1 cellular context compared by ENCODE assay signal in the genomic region with DNA sequence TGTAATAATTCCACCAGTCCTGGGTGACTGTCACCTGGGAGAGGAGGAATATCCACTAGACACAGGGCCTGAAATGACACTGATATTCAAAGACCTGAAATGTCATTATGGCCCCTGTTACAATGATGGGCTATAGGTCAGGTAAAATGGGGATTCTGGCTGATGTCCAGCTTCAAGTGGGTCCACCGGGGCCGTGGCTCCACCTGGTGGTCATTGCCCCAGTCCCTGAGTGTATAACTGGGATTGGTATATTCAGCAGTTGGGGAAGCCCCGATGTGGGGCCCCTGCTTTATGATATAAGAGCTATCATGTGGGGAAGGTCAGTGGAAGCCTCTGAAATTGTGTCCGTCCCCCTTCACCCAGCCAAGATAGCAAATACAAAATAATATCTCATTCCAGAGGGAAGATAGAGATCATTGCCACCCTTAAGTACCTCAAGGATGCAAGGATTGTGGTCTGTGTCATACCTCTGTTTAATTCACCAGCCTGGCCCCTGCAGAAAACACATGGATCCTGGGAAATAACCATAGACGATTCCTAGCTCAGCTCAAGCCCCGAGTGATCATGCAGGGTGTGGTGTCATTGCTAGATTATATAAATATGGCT.
TF ChIP-seq lines count a peak whose summit lies in the region.

No MANE protein-coding gene starts in this region.

TF ChIP-seq in K562, 482 proteins besides CTCF, POLR2A, EP300 and RAD21 (continued from another document and continues in another):
- TF ChIP-seq SMARCC2 (IDR thresholded peaks at IDR 0.05; ENCODE audit: low read depth) (no peak), RFX1 (IDR thresholded peaks at IDR 0.05) (no peak), ZZZ3 (IDR thresholded peaks at IDR 0.05) (no peak), CBFA2T2 (conservative IDR thresholded peaks at IDR 0.05) (no peak), DACH1 (IDR thresholded peaks at IDR 0.05; ENCODE audit: partially characterized antibody) (no peak), SMC3 (conservative IDR thresholded peaks at IDR 0.05; ENCODE audit: insufficient read depth, low read depth, low read length) (peak; percentile 92), ZNF644 (tag; IDR thresholded peaks at IDR 0.05; ENCODE audit: low read depth) (no peak), MTA3 (IDR thresholded peaks at IDR 0.05; ENCODE audit: borderline replicate concordance) (no peak), NR3C1 (CRISPR knock-in tag; IDR thresholded peaks at IDR 0.05) (no peak), NCOA2 (IDR thresholded peaks at IDR 0.05; ENCODE audit: partially characterized antibody in 2 of 2) (peak in 1 of 2 experiments; percentile 48), ZBTB8A (IDR thresholded peaks at IDR 0.05; ENCODE audit: partially characterized antibody) (no peak), ZFP1 (CRISPR knock-in tag; IDR thresholded peaks at IDR 0.05) (no peak), KDM5B (IDR thresholded peaks at IDR 0.05; ENCODE audit: insufficient replicate concordance, low read depth, low read length) (no peak), ZBTB26 (CRISPR knock-in tag; IDR thresholded peaks at IDR 0.05) (no peak), ZNF561 (CRISPR knock-in tag; conservative IDR thresholded peaks at IDR 0.05) (no peak), ELF2 (CRISPR knock-in tag; IDR thresholded peaks at IDR 0.05) (no peak), ZNF217 (CRISPR knock-in tag; IDR thresholded peaks at IDR 0.05) (no peak), GATAD2A (IDR thresholded peaks at IDR 0.05) (no peak), ZNF444 (CRISPR knock-in tag; IDR thresholded peaks at IDR 0.05) (no peak), KDM1A (IDR thresholded peaks at IDR 0.05) (0 out of 4 replicates have a peak, but pooled peaks of 1 of the 2 experiments have one; percentile 8), BRF1 (IDR thresholded peaks at IDR 0.05; ENCODE audit: borderline replicate concordance, extremely low read depth, insufficient read length) (no peak), CREM (IDR thresholded peaks at IDR 0.05; ENCODE audit: low read depth) (no peak), SIN3A (IDR thresholded peaks at IDR 0.05; ENCODE audit: borderline replicate concordance in 2 of 2, control insufficient read depth in 1 of 2, low read depth in 2 of 2, low read length in 2 of 2) (no peak), FOS (IDR thresholded peaks at IDR 0.05; ENCODE audit: extremely low read depth, insufficient read length) (no peak), NR1H2 (CRISPR knock-in tag; IDR thresholded peaks at IDR 0.05) (no peak), YBX1 (IDR thresholded peaks at IDR 0.05) (no peak), TCF7L2 (IDR thresholded peaks at IDR 0.05; ENCODE audit: low read depth, low read length) (no peak), HIVEP1 (CRISPR knock-in tag; IDR thresholded peaks at IDR 0.05) (no peak), SAFB (IDR thresholded peaks at IDR 0.05; ENCODE audit: borderline replicate concordance, low read depth, low read length) (no peak), TEAD4 (IDR thresholded peaks at IDR 0.05; ENCODE audit: low read length) (peak; percentile 19; the same call in 1 of the 2 replicates), TEAD4 (CRISPR knock-in tag; IDR thresholded peaks at IDR 0.05; ENCODE audit: borderline replicate concordance) (no peak), ZNF407 (IDR thresholded peaks at IDR 0.05; ENCODE audit: low read depth) (no peak), XRCC5 (IDR thresholded peaks at IDR 0.05; ENCODE audit: low read depth, low read length) (no peak), ZNF511 (CRISPR knock-in tag; IDR thresholded peaks at IDR 0.05) (no peak), RBBP5 (IDR thresholded peaks at IDR 0.05; ENCODE audit: borderline replicate concordance, insufficient read depth, low read length, poor library complexity, severe bottlenecking) (no peak), THRAP3 (IDR thresholded peaks at IDR 0.05; ENCODE audit: borderline replicate concordance) (no peak), ZBED1 (IDR thresholded peaks at IDR 0.05) (no peak), HDAC2 (IDR thresholded peaks at IDR 0.05) (no peak), SLC30A9 (CRISPR knock-in tag; IDR thresholded peaks at IDR 0.05) (no peak), NFYB (IDR thresholded peaks at IDR 0.05; ENCODE audit: extremely low read depth, insufficient read length) (no peak), CTCFL (IDR thresholded peaks at IDR 0.05; ENCODE audit: borderline replicate concordance, insufficient read depth, low read depth, low read length, poor library complexity, severe bottlenecking) (peak; percentile 56)
- TF ChIP-seq, protein P1, sequence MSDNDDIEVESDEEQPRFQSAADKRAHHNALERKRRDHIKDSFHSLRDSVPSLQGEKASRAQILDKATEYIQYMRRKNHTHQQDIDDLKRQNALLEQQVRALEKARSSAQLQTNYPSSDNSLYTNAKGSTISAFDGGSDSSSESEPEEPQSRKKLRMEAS (CRISPR knock-in tag; IDR thresholded peaks at IDR 0.05), result no peak
- TF ChIP-seq, protein P2, sequence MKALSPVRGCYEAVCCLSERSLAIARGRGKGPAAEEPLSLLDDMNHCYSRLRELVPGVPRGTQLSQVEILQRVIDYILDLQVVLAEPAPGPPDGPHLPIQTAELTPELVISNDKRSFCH (CRISPR knock-in tag; IDR thresholded peaks at IDR 0.05), result no peak
- TF ChIP-seq, protein P2 (tag; IDR thresholded peaks at IDR 0.05), result no peak
- TF ChIP-seq, protein P3, sequence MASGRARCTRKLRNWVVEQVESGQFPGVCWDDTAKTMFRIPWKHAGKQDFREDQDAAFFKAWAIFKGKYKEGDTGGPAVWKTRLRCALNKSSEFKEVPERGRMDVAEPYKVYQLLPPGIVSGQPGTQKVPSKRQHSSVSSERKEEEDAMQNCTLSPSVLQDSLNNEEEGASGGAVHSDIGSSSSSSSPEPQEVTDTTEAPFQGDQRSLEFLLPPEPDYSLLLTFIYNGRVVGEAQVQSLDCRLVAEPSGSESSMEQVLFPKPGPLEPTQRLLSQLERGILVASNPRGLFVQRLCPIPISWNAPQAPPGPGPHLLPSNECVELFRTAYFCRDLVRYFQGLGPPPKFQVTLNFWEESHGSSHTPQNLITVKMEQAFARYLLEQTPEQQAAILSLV (tag; IDR thresholded peaks at IDR 0.05), result no peak
- TF ChIP-seq, protein P4, sequence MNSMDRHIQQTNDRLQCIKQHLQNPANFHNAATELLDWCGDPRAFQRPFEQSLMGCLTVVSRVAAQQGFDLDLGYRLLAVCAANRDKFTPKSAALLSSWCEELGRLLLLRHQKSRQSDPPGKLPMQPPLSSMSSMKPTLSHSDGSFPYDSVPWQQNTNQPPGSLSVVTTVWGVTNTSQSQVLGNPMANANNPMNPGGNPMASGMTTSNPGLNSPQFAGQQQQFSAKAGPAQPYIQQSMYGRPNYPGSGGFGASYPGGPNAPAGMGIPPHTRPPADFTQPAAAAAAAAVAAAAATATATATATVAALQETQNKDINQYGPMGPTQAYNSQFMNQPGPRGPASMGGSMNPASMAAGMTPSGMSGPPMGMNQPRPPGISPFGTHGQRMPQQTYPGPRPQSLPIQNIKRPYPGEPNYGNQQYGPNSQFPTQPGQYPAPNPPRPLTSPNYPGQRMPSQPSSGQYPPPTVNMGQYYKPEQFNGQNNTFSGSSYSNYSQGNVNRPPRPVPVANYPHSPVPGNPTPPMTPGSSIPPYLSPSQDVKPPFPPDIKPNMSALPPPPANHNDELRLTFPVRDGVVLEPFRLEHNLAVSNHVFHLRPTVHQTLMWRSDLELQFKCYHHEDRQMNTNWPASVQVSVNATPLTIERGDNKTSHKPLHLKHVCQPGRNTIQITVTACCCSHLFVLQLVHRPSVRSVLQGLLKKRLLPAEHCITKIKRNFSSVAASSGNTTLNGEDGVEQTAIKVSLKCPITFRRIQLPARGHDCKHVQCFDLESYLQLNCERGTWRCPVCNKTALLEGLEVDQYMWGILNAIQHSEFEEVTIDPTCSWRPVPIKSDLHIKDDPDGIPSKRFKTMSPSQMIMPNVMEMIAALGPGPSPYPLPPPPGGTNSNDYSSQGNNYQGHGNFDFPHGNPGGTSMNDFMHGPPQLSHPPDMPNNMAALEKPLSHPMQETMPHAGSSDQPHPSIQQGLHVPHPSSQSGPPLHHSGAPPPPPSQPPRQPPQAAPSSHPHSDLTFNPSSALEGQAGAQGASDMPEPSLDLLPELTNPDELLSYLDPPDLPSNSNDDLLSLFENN (IDR thresholded peaks at IDR 0.05; ENCODE audit: low read depth in 2 of 2, low read length in 2 of 2), result no peak
